In the genomic region with DNA sequence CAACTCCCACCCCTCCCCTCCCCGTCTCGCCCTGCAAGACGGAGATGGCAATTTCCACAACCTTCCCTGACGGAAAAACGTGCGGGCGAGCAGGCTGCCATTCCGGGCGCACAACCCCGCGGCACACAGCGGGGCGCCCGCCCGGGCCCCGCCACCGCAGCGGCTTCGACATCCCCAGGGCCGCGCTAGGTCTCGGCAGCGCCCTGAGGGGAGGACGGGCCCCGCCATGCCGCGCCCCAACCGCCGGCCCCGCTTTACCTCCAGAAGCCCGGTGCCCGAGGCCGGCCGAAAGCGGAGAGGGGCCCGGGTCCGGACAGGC, we compare ENCODE assay signal across 8 cellular contexts. TPM values are rescaled to one million over a fixed set of nuclear protein-coding genes. Genes with fewer than 3 reads are reported as not detected.
DNase-seq lines count a peak whose midpoint lies in the region; ATAC-seq and TF ChIP-seq lines count a peak whose summit lies in the region.

No MANE protein-coding gene starts in this region.

- peaks cover 4% of the 10 kb centered on the region for H3K4me1 ChIP-seq in mucosa of descending colon (ENCODE audit: low read depth)

- peak overlapping the region; percentile 72 for H3K4me3 Mint-ChIP-seq in dendritic cell treated with granulocyte-macrophage colony-stimulating factor and Interleukin-4, amounts not matched to agents 40 ng/mL and 50 ng/mL, for 4 days

- peaks cover 34% of the 10 kb centered on the region for H3K4me1 Mint-ChIP-seq in dendritic cell treated with granulocyte-macrophage colony-stimulating factor and Interleukin-4, amounts not matched to agents 40 ng/mL and 50 ng/mL, for 4 days (ENCODE audit: low read depth)

- peaks cover 11% of the 10 kb centered on the region for H3K9me3 Mint-ChIP-seq in dendritic cell treated with granulocyte-macrophage colony-stimulating factor and Interleukin-4, amounts not matched to agents 40 ng/mL and 50 ng/mL, for 4 days

- H3K27ac Mint-ChIP-seq in dendritic cell treated with granulocyte-macrophage colony-stimulating factor and Interleukin-4, amounts not matched to agents 40 ng/mL and 50 ng/mL, for 4 days = peak overlapping the region; percentile 84

- peaks cover 33% of the 10 kb centered on the region for H3K36me3 Mint-ChIP-seq in dendritic cell treated with granulocyte-macrophage colony-stimulating factor and Interleukin-4, amounts not matched to agents 40 ng/mL and 50 ng/mL, for 4 days (ENCODE audit: low read depth)

- H3K27me3 Mint-ChIP-seq in dendritic cell treated with granulocyte-macrophage colony-stimulating factor and Interleukin-4, amounts not matched to agents 40 ng/mL and 50 ng/mL, for 4 days = peaks cover 11% of the 10 kb centered on the region

- DNase-seq in AG08396 (ENCODE audit: low spot score) = peak; percentile 57
- DNase-seq in Jurkat, Clone E6-1 (ENCODE audit: low read depth, low spot score) = no peak
- DNase-seq in mucosa of descending colon = no peak
- DNase-seq in NCI-H2107 (lab: John Stamatoyannopoulos, UW) = no peak
- no peak for DNase-seq in DMS153 treated with DMSO at 0.1 percent for 48 hours (lab: John Stamatoyannopoulos, UW; ENCODE audit: unreplicated experiment)
- no peak for DNase-seq in NCI-H2081 (lab: John Stamatoyannopoulos, UW)

- intact Hi-C loops in dendritic cell treated with granulocyte-macrophage colony-stimulating factor and Interleukin-4, amounts not matched to agents 40 ng/mL and 50 ng/mL, for 4 days (cut with micrococcal nuclease) = loop anchor here (2.0 kb wide), 1 partner anchor 61 kb away; the partner anchor contains the start of gene HMOX2
- intact Hi-C loops in mucosa of descending colon (cut with DNase I, micrococcal nuclease) = no loop called here

- peaks cover 12% of the 10 kb centered on the region for H3K9me3 ChIP-seq in mucosa of descending colon

- H3K4me3 ChIP-seq in Jurkat, Clone E6-1 (ENCODE audit: low read length) = peak overlapping the region; percentile 53
- H3K4me3 ChIP-seq in mucosa of descending colon = peak overlapping the region; percentile 51

- no peak for TF ChIP-seq CTCF in mucosa of descending colon (IDR thresholded peaks at IDR 0.05)

- ATAC-seq in GM19397 (IDR thresholded peaks at IDR 0.05; ENCODE audit: unreplicated experiment) (peak; percentile 29), mucosa of descending colon (peak; percentile 59)

- no peaks in the 10 kb centered on the region for H3K36me3 ChIP-seq in mucosa of descending colon (ENCODE audit: low read depth)

RNA-seq across cellular contexts. Expression of gene CDIP1, which starts 0.5 kb away (rescaled TPM):
- 26.7 TPM for polyA plus RNA-seq in Jurkat, Clone E6-1 (2012; ENCODE audit: insufficient read depth, insufficient read length)
- 10 to 100 TPM; 16.9 to 23.5 (median 19.6) TPM for total RNA-seq in mucosa of descending colon

RNA-seq across cellular contexts. Expression of gene C16orf96, which starts 18.1 kb away (rescaled TPM):
- polyA plus RNA-seq in Jurkat, Clone E6-1 (2012; ENCODE audit: insufficient read depth, insufficient read length) = not detected
- total RNA-seq in mucosa of descending colon = not detected
